Comparison of ENCODE assay signal across 22 cellular contexts in the genomic region with DNA sequence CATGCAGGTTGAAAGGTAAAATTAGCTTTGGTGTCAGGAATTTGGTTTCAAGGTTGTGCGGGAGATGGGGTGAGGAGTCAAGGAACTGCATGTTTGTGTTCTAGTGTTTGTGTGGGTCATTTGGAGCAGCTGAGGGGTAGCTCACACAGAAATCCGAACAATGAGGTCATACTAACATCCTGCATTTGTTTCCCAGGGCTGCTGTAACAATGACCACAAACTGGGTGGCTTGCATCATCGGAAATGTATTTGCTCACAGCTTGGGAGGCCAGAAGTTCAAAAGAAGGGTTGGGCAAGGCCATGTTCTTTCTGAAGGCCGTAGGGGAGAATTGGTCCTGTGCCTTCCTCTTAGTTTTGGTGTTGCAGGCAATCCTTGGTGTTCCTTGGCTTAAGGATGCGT.
DNase-seq lines count a peak whose midpoint lies in the region; ATAC-seq, FAIRE-seq and TF ChIP-seq lines count a peak whose summit lies in the region.
"Had no signal": no experiment of that assay in that cellular context is flagged by ENCODE, and none has a peak within 500 bp of the region (broad histone marks: within the 10 kb centered on the region; RNA-seq: fewer than 3 reads in every experiment).

No MANE protein-coding gene starts in this region.

- no CpG with 5 or more reads among the region's 5 CpGs for WGBS in mesendoderm (ENCODE audit: extremely low coverage, insufficient coverage, low lambda C conversion rate)

- no peak for TF ChIP-seq POLR2A in endothelial cell of umbilical vein (IDR thresholded peaks at IDR 0.05; ENCODE audit: low read depth, low read length)

- H3K4ac ChIP-seq in mesendoderm (ENCODE audit: low read depth, low read length), result no peak overlapping the region

- no peak overlapping the region for H4K5ac ChIP-seq in mesendoderm (ENCODE audit: low read length)

- H2BK120ac ChIP-seq in mesendoderm (ENCODE audit: low read depth, low read length), result no peak overlapping the region

- no peaks in the 10 kb centered on the region for H4K20me1 ChIP-seq in endothelial cell of umbilical vein (replicated peaks; ENCODE audit: control insufficient read depth, extremely low read depth, insufficient read depth, low read length)

- intact Hi-C loops in endothelial cell of umbilical vein (cut with micrococcal nuclease), result no loop called here
- intact Hi-C loops in MCF 10A (cut with micrococcal nuclease), result no loop called here

- TF ChIP-seq CTCF in HEK293 (tag by site-specific recombination; IDR thresholded peaks at IDR 0.05) (no peak), endothelial cell of umbilical vein (IDR thresholded peaks at IDR 0.05; ENCODE audit: extremely low read depth in 1 of 2, insufficient read depth in 1 of 2, low read depth in 1 of 2, low read length in 2 of 2) (no peak), osteocyte (IDR thresholded peaks at IDR 0.05) (no peak), MCF 10A (IDR thresholded peaks at IDR 0.05; ENCODE audit: unreplicated experiment) (no peak)

- H3K4me3 Mint-ChIP-seq in osteocyte (ENCODE audit: unreplicated experiment) (no peak overlapping the region), MCF 10A (ENCODE audit: unreplicated experiment) (no peak overlapping the region)
- no peak overlapping the region for H3K4me3 Mint-ChIP-seq in activated T-helper 17 cell treated with anti-CD3 and anti-CD28 coated beads, Interleukin-2, amount 50 U/mL, for 72 hours
- H3K4me3 Mint-ChIP-seq: activated CD4-positive, alpha-beta T cell treated with anti-CD3 and anti-CD28 coated beads, Interleukin-2, amount 10 ng/mL, durations not matched to agents 7 days and 5 days; activated naive CD8-positive, alpha-beta T cell treated with anti-CD3 and anti-CD28 coated beads for 36 hours; effector memory CD8-positive, alpha-beta T cell; natural killer cell treated with Interleukin-12 subunit alpha and Interleukin-12 subunit beta and Interleukin-15 and Interleukin-18, amount 100 ng/mL, for 72 hours had no signal

- BruUV-seq in endothelial cell of umbilical vein (replicated peaks; lab: Mats Ljungman, UMichigan), result no TSS peak
- no TSS peak for BruUV-seq in MCF 10A (replicated peaks; lab: Mats Ljungman, UMichigan)

- H3K9me3 ChIP-seq in HEK293 (ENCODE audit: control insufficient read depth, insufficient read depth, low read depth, low read length), result no peaks in the 10 kb centered on the region
- no peaks in the 10 kb centered on the region for H3K9me3 ChIP-seq in endothelial cell of umbilical vein (replicated peaks; ENCODE audit: control insufficient read depth, insufficient read depth, low read length)
- H3K9me3 ChIP-seq: gastroesophageal sphincter had no signal

- no peak overlapping the region for H3K4me3 ChIP-seq in HEK293 (ENCODE audit: low read depth, low read length)
- no peak overlapping the region for H3K4me3 ChIP-seq in endothelial cell of umbilical vein (replicated peaks in 1 of 3; ENCODE audit: insufficient read depth in 1 of 3, low read depth in 1 of 3, low read length in 3 of 3)
- no peak overlapping the region for H3K4me3 ChIP-seq in mesendoderm (ENCODE audit: low read length)
- H3K4me3 ChIP-seq: gastroesophageal sphincter, upper lobe of left lung had no signal

- H2AFZ ChIP-seq in endothelial cell of umbilical vein (ENCODE audit: low read depth, low read length), result no peak overlapping the region

- H3K18ac ChIP-seq in mesendoderm (ENCODE audit: low read length), result no peak overlapping the region

- no peak for ATAC-seq in activated T-helper 17 cell treated with anti-CD3 and anti-CD28 coated beads, Interleukin-2, amount 50 U/mL, for 72 hours (replicated peaks)
- ATAC-seq: effector memory CD8-positive, alpha-beta T cell; gastroesophageal sphincter; natural killer cell treated with Interleukin-12 subunit alpha and Interleukin-12 subunit beta and Interleukin-15 and Interleukin-18, amount 100 ng/mL, for 72 hours had no signal

- dilution Hi-C loops in endothelial cell of umbilical vein (cut with MboI; ENCODE audit: extremely low pct_ligation_motif_present, low sequenced_read_pairs), result no loop called here

- H2AK5ac ChIP-seq in mesendoderm (ENCODE audit: low read length), result no peak overlapping the region

- POLR2A ChIA-PET in HEK293 (lab: Yijun Ruan, JAX) (no interaction called here), endothelial cell of umbilical vein (lab: Charles Lee) (no interaction called here), MCF 10A (lab: Yijun Ruan, JAX) (no interaction called here)

- H3K27ac ChIP-seq in HEK293 (ENCODE audit: extremely low read depth, low read depth, low read length) (no peak overlapping the region), endothelial cell of umbilical vein (ENCODE audit: insufficient read depth, low read depth, low read length) (peak overlapping the region; percentile 82), mesendoderm (ENCODE audit: low read depth, low read length) (no peak overlapping the region)
- H3K27ac ChIP-seq: gastroesophageal sphincter, upper lobe of left lung had no signal

- H3K79me2 ChIP-seq in endothelial cell of umbilical vein (ENCODE audit: control insufficient read depth, insufficient read depth, low read length), result no peaks in the 10 kb centered on the region
- H3K79me2 ChIP-seq in mesendoderm (ENCODE audit: control insufficient read depth, insufficient read depth, low read length), result no peaks in the 10 kb centered on the region

- H3K27me3 Mint-ChIP-seq in osteocyte (ENCODE audit: unreplicated experiment) (no peaks in the 10 kb centered on the region), MCF 10A (ENCODE audit: insufficient read depth, unreplicated experiment) (no peaks in the 10 kb centered on the region)
- H3K27me3 Mint-ChIP-seq in activated T-helper 17 cell treated with anti-CD3 and anti-CD28 coated beads, Interleukin-2, amount 50 U/mL, for 72 hours, result peaks cover 4% of the 10 kb centered on the region
- H3K27me3 Mint-ChIP-seq: activated CD4-positive, alpha-beta T cell treated with anti-CD3 and anti-CD28 coated beads, Interleukin-2, amount 10 ng/mL, durations not matched to agents 7 days and 5 days had no signal

- H4K8ac ChIP-seq in mesendoderm (ENCODE audit: low read depth, low read length), result no peak overlapping the region

- peak; percentile 7 for DNase-seq in RKO (ENCODE audit: low spot score)
- DNase-seq in endothelial cell of umbilical vein (ENCODE audit: low read depth, low spot score), result peak; percentile 31
- peak; percentile 69 for DNase-seq in mesendoderm
- DNase-seq in osteocyte (ENCODE audit: extremely low spot score, unreplicated experiment), result no peak
- no peak for DNase-seq in MCF 10A (ENCODE audit: unreplicated experiment)
- DNase-seq: activated CD4-positive, alpha-beta T cell treated with anti-CD3 and anti-CD28 coated beads, Interleukin-2, amount 10 ng/mL, durations not matched to agents 7 days and 5 days; activated naive CD8-positive, alpha-beta T cell treated with anti-CD3 and anti-CD28 coated beads for 36 hours; C1 segment of cervical spinal cord; effector memory CD8-positive, alpha-beta T cell; KBM-7; midbrain; NCI-H1048; NCI-H2029; NCI-H226; stimulated activated CD8-positive, alpha-beta memory T cell treated with anti-CD3 and anti-CD28 coated beads, Interleukin-4, amount 100 ng/mL, for 48 hours; T-helper 2 cell; upper lobe of left lung had no signal

- H3K36me3 Mint-ChIP-seq in osteocyte (ENCODE audit: unreplicated experiment), result no peaks in the 10 kb centered on the region
- H3K36me3 Mint-ChIP-seq in MCF 10A (ENCODE audit: insufficient read depth, unreplicated experiment), result no peaks in the 10 kb centered on the region
- no peaks in the 10 kb centered on the region for H3K36me3 Mint-ChIP-seq in activated T-helper 17 cell treated with anti-CD3 and anti-CD28 coated beads, Interleukin-2, amount 50 U/mL, for 72 hours (ENCODE audit: low read depth)
- H3K36me3 Mint-ChIP-seq: activated naive CD8-positive, alpha-beta T cell treated with anti-CD3 and anti-CD28 coated beads for 36 hours; natural killer cell treated with Interleukin-12 subunit alpha and Interleukin-12 subunit beta and Interleukin-15 and Interleukin-18, amount 100 ng/mL, for 72 hours had no signal

- CTCF ChIA-PET in HEK293 (lab: Yijun Ruan, JAX), result interaction anchor here (0.6 kb wide), 1 partner anchor 611 kb away, joined by 3 read pairs; no protein-coding TSS in a partner anchor
- CTCF ChIA-PET in endothelial cell of umbilical vein (lab: Charles Lee), result no interaction called here
- CTCF ChIA-PET in MCF 10A (lab: Yijun Ruan, JAX), result no interaction called here

- peaks cover 15% of the 10 kb centered on the region for H3K9me3 Mint-ChIP-seq in osteocyte (ENCODE audit: unreplicated experiment)
- H3K9me3 Mint-ChIP-seq in MCF 10A (ENCODE audit: unreplicated experiment), result peaks cover 43% of the 10 kb centered on the region
- peaks cover 4% of the 10 kb centered on the region for H3K9me3 Mint-ChIP-seq in activated T-helper 17 cell treated with anti-CD3 and anti-CD28 coated beads, Interleukin-2, amount 50 U/mL, for 72 hours
- H3K9me3 Mint-ChIP-seq: activated CD4-positive, alpha-beta T cell treated with anti-CD3 and anti-CD28 coated beads, Interleukin-2, amount 10 ng/mL, durations not matched to agents 7 days and 5 days; activated T-helper 2 cell treated with anti-CD3 and anti-CD28 coated beads, Interferon-gamma antibody, Interleukin-2, Interleukin-4, amounts not matched to agents 10 μg/mL and 5 μg/mL and 100 μg/mL, durations not matched to agents 14 hours and 24 hours and 36 hours; natural killer cell treated with Interleukin-12 subunit alpha and Interleukin-12 subunit beta and Interleukin-15 and Interleukin-18, amount 100 ng/mL, for 72 hours had no signal

- H3K9me1 ChIP-seq in endothelial cell of umbilical vein (replicated peaks; ENCODE audit: control insufficient read depth, extremely low read depth, insufficient read depth, low read length), result no peaks in the 10 kb centered on the region

- H3K27me3 ChIP-seq in endothelial cell of umbilical vein (ENCODE audit: control insufficient read depth in 2 of 2, insufficient read depth in 2 of 2, low read length in 2 of 2), result no peaks in the 10 kb centered on the region
- H3K27me3 ChIP-seq in mesendoderm (ENCODE audit: insufficient read depth, low read length, poor library complexity), result no peaks in the 10 kb centered on the region
- H3K27me3 ChIP-seq: gastroesophageal sphincter, upper lobe of left lung had no signal

- no peak overlapping the region for H2BK15ac ChIP-seq in mesendoderm (replicated peaks; ENCODE audit: low read depth)

- H2BK5ac ChIP-seq in mesendoderm (ENCODE audit: low read length), result no peak overlapping the region

- peak; percentile 82 for FAIRE-seq in endothelial cell of umbilical vein (lab: Jason Lieb, UNC)

- H3K56ac ChIP-seq in mesendoderm (ENCODE audit: low read length), result no peak overlapping the region

- no peaks in the 10 kb centered on the region for H3K4me1 Mint-ChIP-seq in osteocyte (ENCODE audit: unreplicated experiment)
- H3K4me1 Mint-ChIP-seq in MCF 10A (ENCODE audit: insufficient read depth, unreplicated experiment), result no peaks in the 10 kb centered on the region
- no peaks in the 10 kb centered on the region for H3K4me1 Mint-ChIP-seq in activated T-helper 17 cell treated with anti-CD3 and anti-CD28 coated beads, Interleukin-2, amount 50 U/mL, for 72 hours
- H3K4me1 Mint-ChIP-seq: activated CD4-positive, alpha-beta T cell treated with anti-CD3 and anti-CD28 coated beads, Interleukin-2, amount 10 ng/mL, durations not matched to agents 7 days and 5 days; activated naive CD8-positive, alpha-beta T cell treated with anti-CD3 and anti-CD28 coated beads for 36 hours had no signal

- H3K79me1 ChIP-seq in mesendoderm (ENCODE audit: low read length), result no peaks in the 10 kb centered on the region

- H3K4me2 ChIP-seq in endothelial cell of umbilical vein (ENCODE audit: insufficient read depth, low read length), result no peak overlapping the region
- no peak overlapping the region for H3K4me2 ChIP-seq in mesendoderm (ENCODE audit: low read length)

- H3K23ac ChIP-seq in mesendoderm (ENCODE audit: low read length), result no peak overlapping the region

- no peaks in the 10 kb centered on the region for H3K4me1 ChIP-seq in HEK293 (ENCODE audit: control insufficient read depth, insufficient read depth, low read length)
- H3K4me1 ChIP-seq in endothelial cell of umbilical vein (ENCODE audit: control insufficient read depth, extremely low read depth, insufficient read depth, low read length), result peaks cover 14% of the 10 kb centered on the region
- peaks cover under 1% of the 10 kb centered on the region for H3K4me1 ChIP-seq in mesendoderm (ENCODE audit: control insufficient read depth, low read depth, low read length)
- H3K4me1 ChIP-seq: gastroesophageal sphincter had no signal

- no peak overlapping the region for H3K27ac Mint-ChIP-seq in osteocyte (ENCODE audit: unreplicated experiment)
- no peak overlapping the region for H3K27ac Mint-ChIP-seq in MCF 10A (ENCODE audit: low read depth, unreplicated experiment)
- no peak overlapping the region for H3K27ac Mint-ChIP-seq in activated T-helper 17 cell treated with anti-CD3 and anti-CD28 coated beads, Interleukin-2, amount 50 U/mL, for 72 hours
- H3K27ac Mint-ChIP-seq: activated CD4-positive, alpha-beta T cell treated with anti-CD3 and anti-CD28 coated beads, Interleukin-2, amount 10 ng/mL, durations not matched to agents 7 days and 5 days; activated naive CD8-positive, alpha-beta T cell treated with anti-CD3 and anti-CD28 coated beads for 36 hours; activated T-helper 2 cell treated with anti-CD3 and anti-CD28 coated beads, Interferon-gamma antibody, Interleukin-2, Interleukin-4, amounts not matched to agents 10 μg/mL and 5 μg/mL and 100 μg/mL, durations not matched to agents 14 hours and 24 hours and 36 hours; effector memory CD8-positive, alpha-beta T cell; natural killer cell treated with Interleukin-12 subunit alpha and Interleukin-12 subunit beta and Interleukin-15 and Interleukin-18, amount 100 ng/mL, for 72 hours had no signal

- H3K36me3 ChIP-seq in HEK293 (ENCODE audit: control insufficient read depth in 2 of 2, insufficient read depth in 1 of 2, low read length in 2 of 2) (no peaks in the 10 kb centered on the region), endothelial cell of umbilical vein (ENCODE audit: control insufficient read depth in 2 of 2, extremely low read depth in 1 of 2, insufficient read depth in 2 of 2, low read length in 2 of 2) (no peaks in the 10 kb centered on the region), mesendoderm (ENCODE audit: control insufficient read depth, insufficient read depth, low read length) (no peaks in the 10 kb centered on the region)
- H3K36me3 ChIP-seq: gastroesophageal sphincter, upper lobe of left lung had no signal

- H3K9ac ChIP-seq in endothelial cell of umbilical vein (replicated peaks; ENCODE audit: extremely low read depth, insufficient read depth, low read length), result no peak overlapping the region
- no peak overlapping the region for H3K9ac ChIP-seq in mesendoderm (ENCODE audit: low read length)

Comparison
In these comparisons a context has a peak if more than half of its experiments do, and no peak if none do; other contexts are left out.
1. DNase-seq: peak in RKO (single experiment), endothelial cell of umbilical vein (single experiment) and mesendoderm (single experiment); none in osteocyte (single experiment) and MCF 10A (single experiment).